ENCODE assay signal across 8 cellular contexts in genomic region chr19:35744688-35745327, GRCh38. TPM values are rescaled to one million over a fixed set of nuclear protein-coding genes. Genes with fewer than 3 reads are reported as not detected.
A peak's percentile ranks its signal among the peaks of the same experiment; 100 is the strongest.
DNase-seq lines count a peak whose midpoint lies in the region; TF ChIP-seq lines count a peak whose summit lies in the region.

No MANE protein-coding gene starts in this region.

- TF ChIP-seq POLR2A in transverse colon (IDR thresholded peaks at IDR 0.05) = no peak

- H3K27ac ChIP-seq in HEK293 (ENCODE audit: extremely low read depth, low read depth, low read length) (peak overlapping the region; percentile 95), cardiac muscle cell (peak overlapping the region; percentile 98), transverse colon (peak overlapping the region; percentile 97 to 100 (median 100))

- H3K4me3 ChIP-seq in HEK293 (ENCODE audit: low read depth, low read length) (peak overlapping the region; percentile 65), adipocyte (ENCODE audit: low read length) (peak overlapping the region; percentile 100), cardiac muscle cell (peak overlapping the region; percentile 76), transverse colon (peak overlapping the region; percentile 68 to 98 (median 80))

- 1 to 2% methylated on average over 17 to 32 of the region's 35 CpGs for WGBS in transverse colon (ENCODE audit: low coverage in 1 of 2), 2 donors

- POLR2A ChIA-PET in HEK293 (lab: Yijun Ruan, JAX) = interaction anchor here (0.6 to 2.9 kb wide), 33 partner anchors 7 to 317 kb away, joined by 3 to 34 read pairs (median 5); partner anchors contain the start of genes ALKBH6, APLP1, COX6B1 and HAUS5

- H3K27me3 ChIP-seq in adipocyte (replicated peaks; ENCODE audit: control insufficient read depth, insufficient read depth, low read length) (no peaks in the 10 kb centered on the region), cardiac muscle cell (no peaks in the 10 kb centered on the region), transverse colon (no peaks in the 10 kb centered on the region)

- in situ Hi-C loops in transverse colon (cut with MboI; ENCODE audit: low pct_ligation_motif_present in 1 of 4, low pct_unique_long_range_greater_than_20kb in 1 of 4, low sequenced_read_pairs in 3 of 4) = no loop called here

- H3K4me1 ChIP-seq in HEK293 (ENCODE audit: control insufficient read depth, insufficient read depth, low read length) = peaks cover 40% of the 10 kb centered on the region
- H3K4me1 ChIP-seq in adipocyte (ENCODE audit: control insufficient read depth, insufficient read depth, low read length) = peaks cover 37% of the 10 kb centered on the region
- peaks cover 3% of the 10 kb centered on the region for H3K4me1 ChIP-seq in cardiac muscle cell (ENCODE audit: low read depth)
- peaks cover 22 to 44% (median 39%) of the 10 kb centered on the region in 4 donors for H3K4me1 ChIP-seq in transverse colon

- CTCF ChIA-PET in HEK293 (lab: Yijun Ruan, JAX) = interaction anchor here (0.6 to 4.9 kb wide), 14 partner anchors 8 to 234 kb away, joined by 3 to 37 read pairs (median 4); partner anchors contain the start of gene COX6B1

- peak; percentile 94 for TF ChIP-seq CTCF in HEK293 (tag by site-specific recombination; IDR thresholded peaks at IDR 0.05)
- TF ChIP-seq CTCF in cardiac muscle cell (IDR thresholded peaks at IDR 0.05; ENCODE audit: low read depth, low read length) = peak; percentile 64
- TF ChIP-seq CTCF in transverse colon (IDR thresholded peaks at IDR 0.05) = peak in 3 of 5 experiments; percentile 27 to 41 (median 37)

- intact Hi-C loops in transverse colon (cut with DNase I; ENCODE audit: low total_unique reads) = loop anchor here (10.0 kb wide), 1 partner anchor 190 kb away; the partner anchor contains the start of gene LRFN3

- no peak for TF ChIP-seq EP300 in transverse colon (IDR thresholded peaks at IDR 0.05; ENCODE audit: low read depth)

- peak overlapping the region; percentile 96 for H3K9ac ChIP-seq in adipocyte (ENCODE audit: low read length)

- peak; percentile 92 for DNase-seq in DMS79 treated with DMSO at 0.1 percent for 48 hours (lab: John Stamatoyannopoulos, UW)
- peak; percentile 85 for DNase-seq in NCI-H1436 treated with DMSO at 0.1 percent for 48 hours (lab: John Stamatoyannopoulos, UW)
- DNase-seq in SW480 (ENCODE audit: low spot score) = peak; percentile 99
- peak; percentile 99 for DNase-seq in adipocyte (ENCODE audit: low read depth)
- peak; percentile 97 to 99 for DNase-seq in cardiac muscle cell (ENCODE audit: low read depth in 1 of 2, low spot score in 1 of 2)
- peak; percentile 97 for DNase-seq in pons (ENCODE audit: low spot score)
- peak; percentile 97 for DNase-seq in transverse colon

- peaks cover 13 to 39% of the 10 kb centered on the region in 2 experiments for H3K36me3 ChIP-seq in HEK293 (ENCODE audit: control insufficient read depth in 2 of 2, insufficient read depth in 1 of 2, low read length in 2 of 2)
- peaks cover 3% of the 10 kb centered on the region for H3K36me3 ChIP-seq in adipocyte (ENCODE audit: control insufficient read depth, insufficient read depth, low read length, severe bottlenecking)
- no peaks in the 10 kb centered on the region for H3K36me3 ChIP-seq in cardiac muscle cell
- no peaks in the 10 kb centered on the region for H3K36me3 ChIP-seq in transverse colon

- no peaks in the 10 kb centered on the region; the same call in none of the 2 replicates for H3K9me3 ChIP-seq in HEK293 (ENCODE audit: control insufficient read depth, insufficient read depth, low read depth, low read length)
- no peaks in the 10 kb centered on the region for H3K9me3 ChIP-seq in adipocyte (ENCODE audit: control insufficient read depth, low read length)
- H3K9me3 ChIP-seq in cardiac muscle cell (ENCODE audit: low read depth) = no peaks in the 10 kb centered on the region
- no peaks in the 10 kb centered on the region for H3K9me3 ChIP-seq in transverse colon

TF ChIP-seq in HEK293, 187 proteins besides CTCF, POLR2A, EP300 and RAD21 (continues in another document):
- TF ChIP-seq ZNF704 (tag by site-specific recombination; IDR thresholded peaks at IDR 0.05) (peak; percentile 83; the same call in 1 of the 2 replicates), HOXA7 (CRISPR knock-in tag; IDR thresholded peaks at IDR 0.05; ENCODE audit: borderline replicate concordance) (no peak; the same call in 1 of the 2 replicates), ZNF626 (tag by site-specific recombination; IDR thresholded peaks at IDR 0.05) (no peak), ZNF510 (tag by site-specific recombination; IDR thresholded peaks at IDR 0.05; ENCODE audit: insufficient replicate concordance) (no peak), WT1 (tag by site-specific recombination; IDR thresholded peaks at IDR 0.05) (no peak), ZNF549 (tag by site-specific recombination; IDR thresholded peaks at IDR 0.05) (no peak), ZBTB21 (tag by site-specific recombination; IDR thresholded peaks at IDR 0.05) (no peak), ZNF324 (tag by site-specific recombination; IDR thresholded peaks at IDR 0.05) (peak; percentile 58), ZEB2 (tag by site-specific recombination; IDR thresholded peaks at IDR 0.05) (peak; percentile 97), ZNF311 (tag by site-specific recombination; IDR thresholded peaks at IDR 0.05; ENCODE audit: borderline replicate concordance) (no peak), BCL11A (tag by site-specific recombination; IDR thresholded peaks at IDR 0.05; ENCODE audit: low read depth) (no peak)
- TF ChIP-seq, protein P1, sequence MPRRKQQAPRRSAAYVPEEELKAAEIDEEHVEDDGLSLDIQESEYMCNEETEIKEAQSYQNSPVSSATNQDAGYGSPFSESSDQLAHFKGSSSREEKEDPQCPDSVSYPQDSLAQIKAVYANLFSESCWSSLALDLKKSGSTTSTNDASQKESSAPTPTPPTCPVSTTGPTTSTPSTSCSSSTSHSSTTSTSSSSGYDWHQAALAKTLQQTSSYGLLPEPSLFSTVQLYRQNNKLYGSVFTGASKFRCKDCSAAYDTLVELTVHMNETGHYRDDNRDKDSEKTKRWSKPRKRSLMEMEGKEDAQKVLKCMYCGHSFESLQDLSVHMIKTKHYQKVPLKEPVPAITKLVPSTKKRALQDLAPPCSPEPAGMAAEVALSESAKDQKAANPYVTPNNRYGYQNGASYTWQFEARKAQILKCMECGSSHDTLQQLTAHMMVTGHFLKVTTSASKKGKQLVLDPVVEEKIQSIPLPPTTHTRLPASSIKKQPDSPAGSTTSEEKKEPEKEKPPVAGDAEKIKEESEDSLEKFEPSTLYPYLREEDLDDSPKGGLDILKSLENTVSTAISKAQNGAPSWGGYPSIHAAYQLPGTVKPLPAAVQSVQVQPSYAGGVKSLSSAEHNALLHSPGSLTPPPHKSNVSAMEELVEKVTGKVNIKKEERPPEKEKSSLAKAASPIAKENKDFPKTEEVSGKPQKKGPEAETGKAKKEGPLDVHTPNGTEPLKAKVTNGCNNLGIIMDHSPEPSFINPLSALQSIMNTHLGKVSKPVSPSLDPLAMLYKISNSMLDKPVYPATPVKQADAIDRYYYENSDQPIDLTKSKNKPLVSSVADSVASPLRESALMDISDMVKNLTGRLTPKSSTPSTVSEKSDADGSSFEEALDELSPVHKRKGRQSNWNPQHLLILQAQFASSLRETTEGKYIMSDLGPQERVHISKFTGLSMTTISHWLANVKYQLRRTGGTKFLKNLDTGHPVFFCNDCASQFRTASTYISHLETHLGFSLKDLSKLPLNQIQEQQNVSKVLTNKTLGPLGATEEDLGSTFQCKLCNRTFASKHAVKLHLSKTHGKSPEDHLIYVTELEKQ (tag by site-specific recombination; IDR thresholded peaks at IDR 0.05; ENCODE audit: borderline replicate concordance) = no peak
- TF ChIP-seq, protein P2, sequence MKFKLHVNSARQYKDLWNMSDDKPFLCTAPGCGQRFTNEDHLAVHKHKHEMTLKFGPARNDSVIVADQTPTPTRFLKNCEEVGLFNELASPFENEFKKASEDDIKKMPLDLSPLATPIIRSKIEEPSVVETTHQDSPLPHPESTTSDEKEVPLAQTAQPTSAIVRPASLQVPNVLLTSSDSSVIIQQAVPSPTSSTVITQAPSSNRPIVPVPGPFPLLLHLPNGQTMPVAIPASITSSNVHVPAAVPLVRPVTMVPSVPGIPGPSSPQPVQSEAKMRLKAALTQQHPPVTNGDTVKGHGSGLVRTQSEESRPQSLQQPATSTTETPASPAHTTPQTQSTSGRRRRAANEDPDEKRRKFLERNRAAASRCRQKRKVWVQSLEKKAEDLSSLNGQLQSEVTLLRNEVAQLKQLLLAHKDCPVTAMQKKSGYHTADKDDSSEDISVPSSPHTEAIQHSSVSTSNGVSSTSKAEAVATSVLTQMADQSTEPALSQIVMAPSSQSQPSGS (tag by site-specific recombination; IDR thresholded peaks at IDR 0.05; ENCODE audit: low read depth) = no peak

RNA-seq across cellular contexts. Expression of gene U2AF1L4, which starts 0.4 kb away (rescaled TPM):
- total RNA-seq in cardiac muscle cell (30.3 and 40.2 TPM in 2 replicates), transverse colon (100 to 1,000 TPM in 1 of 4 donors, 10 to 100 TPM in 3; 34.8 to 122 (median 44.9) TPM)
- polyA plus RNA-seq in cardiac muscle cell = 45.5 and 61.7 TPM in 2 replicates

RNA-seq across cellular contexts. Expression of gene PSENEN, which starts 0.6 kb away (rescaled TPM):
- total RNA-seq in cardiac muscle cell = 43.7 and 65.4 TPM in 2 replicates
- polyA plus RNA-seq in cardiac muscle cell = 158 and 173 TPM in 2 replicates
- total RNA-seq in transverse colon = 10 to 100 TPM in 3 of 4 donors, 1 to 10 TPM in 1; 6.6 to 80.0 (median 56.8) TPM

RNA-seq across cellular contexts. Expression of gene IGFLR1, which starts 2.6 kb away (rescaled TPM):
- total RNA-seq in cardiac muscle cell (1.5 and 2.6 TPM in 2 replicates), transverse colon (1 to 10 TPM in 3 of 4 donors, under 1 TPM in 1; 0.40 to 7.3 (median 6.0) TPM)
- 2.4 and 5.5 TPM in 2 replicates for polyA plus RNA-seq in cardiac muscle cell

RNA-seq across cellular contexts. Expression of gene LIN37, which starts 3.6 kb away (rescaled TPM):
- total RNA-seq in cardiac muscle cell = 16.0 and 16.8 TPM in 2 replicates
- polyA plus RNA-seq in cardiac muscle cell = 11.4 and 16.3 TPM in 2 replicates
- total RNA-seq in transverse colon = 10 to 100 TPM; 10.5 to 41.1 (median 15.8) TPM

RNA-seq across cellular contexts. Expression of gene HSPB6, which starts 12.0 kb away (rescaled TPM):
- total RNA-seq in cardiac muscle cell (0.51 and 2.5 TPM in 2 replicates), transverse colon (100 to 1,000 TPM in 1 of 4 donors, 10 to 100 TPM in 3; 22.3 to 185 (median 43.9) TPM)
- polyA plus RNA-seq in cardiac muscle cell = 0.76 and 2.6 TPM in 2 replicates

Comparison
In these comparisons a context has a peak if more than half of its experiments do, and no peak if none do; other contexts are left out.
1. Peak in every context shown above with its lines: DNase-seq, H3K4me3 ChIP-seq and H3K27ac ChIP-seq.
2. CTCF ChIP-seq: peak in every context shown above with its lines; median percentile 94 in HEK293; 64 in cardiac muscle cell; 37 in transverse colon.